8 cellular contexts compared by ENCODE assay signal in the genomic region with DNA sequence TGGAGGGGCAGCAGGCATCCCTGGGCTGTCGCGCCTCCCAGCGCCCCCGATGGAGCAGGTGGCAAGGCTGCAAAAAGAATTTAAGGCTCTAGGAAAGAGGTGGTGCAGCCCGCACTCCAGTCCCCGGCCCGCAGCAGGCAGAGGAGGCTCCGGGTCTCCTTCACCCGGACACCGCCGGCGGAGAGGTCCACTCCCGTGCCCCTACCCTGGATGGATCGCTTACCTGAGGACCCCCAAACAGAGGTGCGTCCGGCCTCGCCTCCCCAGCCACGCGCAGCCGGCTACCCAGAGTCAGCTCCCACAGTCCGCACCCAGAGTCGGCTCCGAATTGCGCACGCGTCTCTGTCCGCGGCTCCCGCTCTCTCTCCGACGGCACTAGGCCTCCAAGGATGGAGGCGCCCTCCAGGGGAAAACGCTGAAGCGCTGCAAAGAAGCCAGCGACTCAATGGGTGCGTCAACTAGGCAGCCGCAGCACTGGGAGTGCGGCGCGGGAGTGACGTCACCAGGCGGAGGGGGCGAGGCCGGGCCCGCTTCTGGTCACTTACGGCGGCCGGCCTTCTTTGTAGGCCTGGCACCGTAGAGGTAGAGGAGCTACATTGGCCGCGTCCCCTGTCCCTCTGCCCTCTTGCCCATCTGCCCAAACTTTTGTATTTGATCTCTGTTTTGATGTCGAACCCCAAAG. TPM values are rescaled to one million over a fixed set of nuclear protein-coding genes. Genes with fewer than 3 reads are reported as not detected.
DNase-seq lines count a peak whose midpoint lies in the region; ATAC-seq and TF ChIP-seq lines count a peak whose summit lies in the region.

A gene with protein sequence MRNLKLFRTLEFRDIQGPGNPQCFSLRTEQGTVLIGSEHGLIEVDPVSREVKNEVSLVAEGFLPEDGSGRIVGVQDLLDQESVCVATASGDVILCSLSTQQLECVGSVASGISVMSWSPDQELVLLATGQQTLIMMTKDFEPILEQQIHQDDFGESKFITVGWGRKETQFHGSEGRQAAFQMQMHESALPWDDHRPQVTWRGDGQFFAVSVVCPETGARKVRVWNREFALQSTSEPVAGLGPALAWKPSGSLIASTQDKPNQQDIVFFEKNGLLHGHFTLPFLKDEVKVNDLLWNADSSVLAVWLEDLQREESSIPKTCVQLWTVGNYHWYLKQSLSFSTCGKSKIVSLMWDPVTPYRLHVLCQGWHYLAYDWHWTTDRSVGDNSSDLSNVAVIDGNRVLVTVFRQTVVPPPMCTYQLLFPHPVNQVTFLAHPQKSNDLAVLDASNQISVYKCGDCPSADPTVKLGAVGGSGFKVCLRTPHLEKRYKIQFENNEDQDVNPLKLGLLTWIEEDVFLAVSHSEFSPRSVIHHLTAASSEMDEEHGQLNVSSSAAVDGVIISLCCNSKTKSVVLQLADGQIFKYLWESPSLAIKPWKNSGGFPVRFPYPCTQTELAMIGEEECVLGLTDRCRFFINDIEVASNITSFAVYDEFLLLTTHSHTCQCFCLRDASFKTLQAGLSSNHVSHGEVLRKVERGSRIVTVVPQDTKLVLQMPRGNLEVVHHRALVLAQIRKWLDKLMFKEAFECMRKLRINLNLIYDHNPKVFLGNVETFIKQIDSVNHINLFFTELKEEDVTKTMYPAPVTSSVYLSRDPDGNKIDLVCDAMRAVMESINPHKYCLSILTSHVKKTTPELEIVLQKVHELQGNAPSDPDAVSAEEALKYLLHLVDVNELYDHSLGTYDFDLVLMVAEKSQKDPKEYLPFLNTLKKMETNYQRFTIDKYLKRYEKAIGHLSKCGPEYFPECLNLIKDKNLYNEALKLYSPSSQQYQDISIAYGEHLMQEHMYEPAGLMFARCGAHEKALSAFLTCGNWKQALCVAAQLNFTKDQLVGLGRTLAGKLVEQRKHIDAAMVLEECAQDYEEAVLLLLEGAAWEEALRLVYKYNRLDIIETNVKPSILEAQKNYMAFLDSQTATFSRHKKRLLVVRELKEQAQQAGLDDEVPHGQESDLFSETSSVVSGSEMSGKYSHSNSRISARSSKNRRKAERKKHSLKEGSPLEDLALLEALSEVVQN (N-terminal part only) (minus strand): TSS at position 484 of the 682 bp plus-strand sequence. CDS start 2,978 bp downstream, outside the sequence.

- H3K27ac ChIP-seq in BLaER1 (peak within 1 kb of the TSS; percentile 84), coronary artery (peak within 1 kb of the TSS; percentile 95 to 96)

- ATAC-seq in HG03460 (IDR thresholded peaks at IDR 0.05; ENCODE audit: unreplicated experiment) (peak; percentile 85), left lobe of liver (peak; percentile 89)

- no peak for TF ChIP-seq CTCF in coronary artery (IDR thresholded peaks at IDR 0.05)

- H3K4me3 ChIP-seq in BLaER1 (peak within 1 kb of the TSS; percentile 94), coronary artery (peak within 1 kb of the TSS; percentile 99)

- peaks cover 21% of the 10 kb centered on the region for H3K4me1 ChIP-seq in BLaER1

- H3K9me3 ChIP-seq in BLaER1 = no peaks in the 10 kb centered on the region

- H3K36me3 ChIP-seq in BLaER1 = peaks cover 26% of the 10 kb centered on the region

- peak within 1 kb of the TSS; percentile 92 for H3K9ac ChIP-seq in BLaER1

- H4K20me1 ChIP-seq in BLaER1 = peaks cover 12% of the 10 kb centered on the region; the same call in 1 of the 2 replicates

- H3K27me3 ChIP-seq in BLaER1 = no peaks in the 10 kb centered on the region

- DNase-seq in GM19240 (ENCODE audit: insufficient read length, low spot score) = peak; percentile 60
- peak; percentile 75 for DNase-seq in NCI-H524 treated with DMSO at 0.1 percent for 48 hours (lab: John Stamatoyannopoulos, UW)
- DNase-seq in activated CD4-positive, alpha-beta T cell treated with anti-CD3 and anti-CD28 coated beads for 48 hours = peak; percentile 94
- peak; percentile 94 for DNase-seq in coronary artery (ENCODE audit: low spot score)
- peak; percentile 92 for DNase-seq in left lobe of liver (ENCODE audit: low spot score)
- peak; percentile 85 for DNase-seq in stimulated activated CD4-positive, alpha-beta T cell treated with anti-CD3 and anti-CD28 coated beads, Interleukin-2, amount 100 ng/mL, for 4 hours (ENCODE audit: low read depth)

- H3K4me2 ChIP-seq in BLaER1 = peak within 1 kb of the TSS; percentile 88

RNA-seq across cellular contexts. Expression of the gene that starts here (rescaled TPM):
- 10.4 TPM for total RNA-seq in left lobe of liver

Comparison
In these comparisons a context has a peak if more than half of its experiments do, and no peak if none do; other contexts are left out.
1. Peak in every context shown above with its lines: DNase-seq, ATAC-seq, H3K4me3 ChIP-seq and H3K27ac ChIP-seq.